ENCODE assay signal across 14 cellular contexts in genomic region chr11:63666874-63667273, GRCh38. TPM values are rescaled to one million over a fixed set of nuclear protein-coding genes. Genes with fewer than 3 reads are reported as not detected.
DNase-seq lines count a peak whose midpoint lies in the region; TF ChIP-seq lines count a peak whose summit lies in the region.
"Had no signal": no experiment of that assay in that cellular context is flagged by ENCODE, and none has a peak within 500 bp of the region (broad histone marks: within the 10 kb centered on the region; RNA-seq: fewer than 3 reads in every experiment).

No MANE protein-coding gene starts in this region.

- no peak overlapping the region for H3K4me3 Mint-ChIP-seq in activated T-helper 1 cell treated with anti-CD3 and anti-CD28 coated beads, Interleukin-12 subunit alpha, Interleukin-12 subunit beta, Interleukin-2, Interleukin-4 antibody, amounts not matched to agents 30 ng/mL and 10 ng/mL and 1 ng/mL, durations not matched to agents 14 hours and 24 hours and 36 hours
- H3K4me3 Mint-ChIP-seq: natural killer cell treated with Interleukin-12 subunit alpha and Interleukin-12 subunit beta and Interleukin-15 and Interleukin-18, amount 100 ng/mL, for 72 hours had no signal

- H3K36me3 Mint-ChIP-seq in activated T-helper 1 cell treated with anti-CD3 and anti-CD28 coated beads, Interleukin-12 subunit alpha, Interleukin-12 subunit beta, Interleukin-2, Interleukin-4 antibody, amounts not matched to agents 30 ng/mL and 10 ng/mL and 1 ng/mL, durations not matched to agents 14 hours and 24 hours and 36 hours (ENCODE audit: low read depth) = peaks cover 16% of the 10 kb centered on the region
- H3K36me3 Mint-ChIP-seq: natural killer cell treated with Interleukin-12 subunit alpha and Interleukin-12 subunit beta and Interleukin-15 and Interleukin-18, amount 100 ng/mL, for 72 hours had no signal

- TF ChIP-seq POLR2A in sigmoid colon (IDR thresholded peaks at IDR 0.05) = no peak

- no peak overlapping the region for H3K27ac Mint-ChIP-seq in activated T-helper 1 cell treated with anti-CD3 and anti-CD28 coated beads, Interleukin-12 subunit alpha, Interleukin-12 subunit beta, Interleukin-2, Interleukin-4 antibody, amounts not matched to agents 30 ng/mL and 10 ng/mL and 1 ng/mL, durations not matched to agents 14 hours and 24 hours and 36 hours
- H3K27ac Mint-ChIP-seq: natural killer cell treated with Interleukin-12 subunit alpha and Interleukin-12 subunit beta and Interleukin-15 and Interleukin-18, amount 100 ng/mL, for 72 hours had no signal

- H3K4me3 ChIP-seq in fibroblast of mammary gland (ENCODE audit: control insufficient read depth, low read depth, low read length) = no peak overlapping the region
- no peak overlapping the region for H3K4me3 ChIP-seq in sigmoid colon

- peak overlapping the region in 3 of 4 donors; percentile 97 to 98 (median 98) for H3K27ac ChIP-seq in sigmoid colon

- peaks cover 33% of the 10 kb centered on the region for H3K4me1 Mint-ChIP-seq in activated T-helper 1 cell treated with anti-CD3 and anti-CD28 coated beads, Interleukin-12 subunit alpha, Interleukin-12 subunit beta, Interleukin-2, Interleukin-4 antibody, amounts not matched to agents 30 ng/mL and 10 ng/mL and 1 ng/mL, durations not matched to agents 14 hours and 24 hours and 36 hours (ENCODE audit: low read depth)

- H3K9me3 Mint-ChIP-seq in activated T-helper 1 cell treated with anti-CD3 and anti-CD28 coated beads, Interleukin-12 subunit alpha, Interleukin-12 subunit beta, Interleukin-2, Interleukin-4 antibody, amounts not matched to agents 30 ng/mL and 10 ng/mL and 1 ng/mL, durations not matched to agents 14 hours and 24 hours and 36 hours = no peaks in the 10 kb centered on the region
- H3K9me3 Mint-ChIP-seq: activated T-helper 17 cell treated with anti-CD3 and anti-CD28 coated beads, Interleukin-2, amount 50 U/mL, for 72 hours; natural killer cell treated with Interleukin-12 subunit alpha and Interleukin-12 subunit beta and Interleukin-15 and Interleukin-18, amount 100 ng/mL, for 72 hours had no signal

- H3K36me3 ChIP-seq in sigmoid colon = no peaks in the 10 kb centered on the region

- intact Hi-C loops in sigmoid colon (cut with DNase I) = no loop called here
- intact Hi-C loops in activated T-helper 1 cell treated with anti-CD3 and anti-CD28 coated beads, Interleukin-12 subunit alpha, Interleukin-12 subunit beta, Interleukin-2, Interleukin-4 antibody, amounts not matched to agents 30 ng/mL and 10 ng/mL and 1 ng/mL, durations not matched to agents 14 hours and 24 hours and 36 hours (cut with micrococcal nuclease) = no loop called here

- no peaks in the 10 kb centered on the region for H3K27me3 Mint-ChIP-seq in activated T-helper 1 cell treated with anti-CD3 and anti-CD28 coated beads, Interleukin-12 subunit alpha, Interleukin-12 subunit beta, Interleukin-2, Interleukin-4 antibody, amounts not matched to agents 30 ng/mL and 10 ng/mL and 1 ng/mL, durations not matched to agents 14 hours and 24 hours and 36 hours (ENCODE audit: insufficient read depth)
- H3K27me3 Mint-ChIP-seq: activated T-helper 17 cell treated with anti-CD3 and anti-CD28 coated beads, Interleukin-2, amount 50 U/mL, for 72 hours; natural killer cell treated with Interleukin-12 subunit alpha and Interleukin-12 subunit beta and Interleukin-15 and Interleukin-18, amount 100 ng/mL, for 72 hours had no signal

- TF ChIP-seq EP300 in sigmoid colon (IDR thresholded peaks at IDR 0.05) = no peak

- TF ChIP-seq CTCF in fibroblast of mammary gland (conservative IDR thresholded peaks at IDR 0.05; ENCODE audit: control insufficient read depth, insufficient read depth, low read depth, low read length) = no peak
- TF ChIP-seq CTCF in sigmoid colon (IDR thresholded peaks at IDR 0.05) = no peak

- no peaks in the 10 kb centered on the region for H3K27me3 ChIP-seq in sigmoid colon

- no peaks in the 10 kb centered on the region for H3K9me3 ChIP-seq in sigmoid colon

- H3K4me1 ChIP-seq in sigmoid colon = peaks cover 0 to 82% (median 77%) of the 10 kb centered on the region in 4 donors

- peak; percentile 79 for DNase-seq in ELR (ENCODE audit: low read depth)
- peak; percentile 92 for DNase-seq in amniotic epithelial cell (ENCODE audit: low read depth)
- DNase-seq in fibroblast of mammary gland (ENCODE audit: low read depth) = peak; percentile 80
- DNase-seq in sigmoid colon = no peak
- no peak for DNase-seq in NCI-H748 treated with DMSO at 0.1 percent for 48 hours (lab: John Stamatoyannopoulos, UW)
- DNase-seq in AML-193 (lab: John Stamatoyannopoulos, UW) = no peak
- no peak for DNase-seq in H4 (ENCODE audit: low spot score)
- no peak for DNase-seq in activated T-helper 1 cell treated with anti-CD3 and anti-CD28 coated beads, Interleukin-12 subunit alpha, Interleukin-12 subunit beta, Interleukin-2, Interleukin-4 antibody, amounts not matched to agents 30 ng/mL and 10 ng/mL and 1 ng/mL, durations not matched to agents 14 hours and 24 hours and 36 hours (ENCODE audit: low spot score)
- DNase-seq: C1 segment of cervical spinal cord, dermis blood vessel endothelial cell, Karpas-422, NCI-H1417 treated with DMSO at 0.1 percent for 48 hours had no signal

- 80 to 85% methylated on average over 4 of the region's 4 CpGs for WGBS in sigmoid colon, 2 donors

RNA-seq across cellular contexts. Expression of gene ATL3, which starts 4.3 kb away (rescaled TPM):
- total RNA-seq in sigmoid colon = 100 to 1,000 TPM in 3 of 4 donors, 10 to 100 TPM in 1; 97.8 to 115 (median 102) TPM
- polyA plus RNA-seq in sigmoid colon = 10 to 100 TPM in 1 of 3 donors, 1 to 10 TPM in 2; 8.4 to 16.3 (median 8.8) TPM
- total RNA-seq in H4 (2014; rRNA removed; shearing (Covaris generic)) = 48.5 and 58.5 TPM in 2 replicates
- total RNA-seq in activated T-helper 1 cell treated with anti-CD3 and anti-CD28 coated beads, Interleukin-12 subunit alpha, Interleukin-12 subunit beta, Interleukin-2, Interleukin-4 antibody, amounts not matched to agents 30 ng/mL and 10 ng/mL and 1 ng/mL, durations not matched to agents 14 hours and 24 hours and 36 hours = 35.6 and 37.0 TPM in 2 replicates

RNA-seq across cellular contexts. Expression of gene RTN3, which starts 14.4 kb away (rescaled TPM):
- 100 to 1,000 TPM in 1 of 4 donors, 10 to 100 TPM in 3; 61.1 to 105 (median 93.9) TPM for total RNA-seq in sigmoid colon
- 10 to 100 TPM; 24.6 to 91.3 (median 25.2) TPM for polyA plus RNA-seq in sigmoid colon
- 50.9 and 78.6 TPM in 2 replicates for total RNA-seq in H4 (2014; rRNA removed; shearing (Covaris generic))
- total RNA-seq in activated T-helper 1 cell treated with anti-CD3 and anti-CD28 coated beads, Interleukin-12 subunit alpha, Interleukin-12 subunit beta, Interleukin-2, Interleukin-4 antibody, amounts not matched to agents 30 ng/mL and 10 ng/mL and 1 ng/mL, durations not matched to agents 14 hours and 24 hours and 36 hours = 52.1 and 54.7 TPM in 2 replicates

RNA-seq across cellular contexts. Expression of gene PLAAT3, which starts 52.6 kb away (rescaled TPM):
- 10 to 100 TPM; 34.9 to 59.9 (median 47.9) TPM for total RNA-seq in sigmoid colon
- 10 to 100 TPM; 14.6 to 34.7 (median 21.0) TPM for polyA plus RNA-seq in sigmoid colon
- 4.7 and 9.0 TPM in 2 replicates for total RNA-seq in H4 (2014; rRNA removed; shearing (Covaris generic))
- total RNA-seq in activated T-helper 1 cell treated with anti-CD3 and anti-CD28 coated beads, Interleukin-12 subunit alpha, Interleukin-12 subunit beta, Interleukin-2, Interleukin-4 antibody, amounts not matched to agents 30 ng/mL and 10 ng/mL and 1 ng/mL, durations not matched to agents 14 hours and 24 hours and 36 hours = 2.3 TPM in 2 replicates

Comparison
In these comparisons a context has a peak if more than half of its experiments do, and no peak if none do; other contexts are left out.
1. DNase-seq: peak in ELR (single experiment), amniotic epithelial cell (single experiment) and fibroblast of mammary gland (single experiment); none in sigmoid colon (single experiment), NCI-H748 treated with DMSO at 0.1 percent for 48 hours (single experiment), AML-193 (0 of 2), H4 (single experiment) and activated T-helper 1 cell treated with anti-CD3 and anti-CD28 coated beads, Interleukin-12 subunit alpha, Interleukin-12 subunit beta, Interleukin-2, Interleukin-4 antibody, amounts not matched to agents 30 ng/mL and 10 ng/mL and 1 ng/mL, durations not matched to agents 14 hours and 24 hours and 36 hours (single experiment).